Comparison of ENCODE assay signal across 16 cellular contexts in the genomic region with DNA sequence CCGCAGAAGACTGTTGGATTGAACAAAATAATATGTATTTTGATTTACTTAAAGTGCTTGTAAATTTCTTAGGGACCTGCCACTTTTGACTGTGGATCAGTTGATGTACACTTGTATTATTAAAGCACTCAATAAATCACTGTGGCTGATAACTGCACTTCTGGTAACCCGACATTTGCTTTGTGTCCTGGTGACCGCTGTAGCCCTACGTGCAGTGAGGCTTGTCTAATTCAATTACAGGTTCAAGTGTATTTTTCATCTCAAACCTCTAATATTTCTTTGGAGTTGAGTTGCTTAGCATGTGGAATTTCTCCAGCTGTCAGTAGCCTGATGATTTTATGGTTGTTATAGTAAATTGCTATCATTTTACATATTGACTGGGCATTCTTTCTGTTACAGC.
DNase-seq lines count a peak whose midpoint lies in the region; ATAC-seq, FAIRE-seq and TF ChIP-seq lines count a peak whose summit lies in the region.
"Had no signal": no experiment of that assay in that cellular context is flagged by ENCODE, and none has a peak within 500 bp of the region (broad histone marks: within the 10 kb centered on the region; RNA-seq: fewer than 3 reads in every experiment).

No MANE protein-coding gene starts in this region.

- DNase-seq in cardiac muscle cell (ENCODE audit: low read depth in 1 of 2, low spot score in 1 of 2) (peak in 1 of 2 donors; percentile 19), right atrium auricular region (ENCODE audit: low spot score) (no peak), OCI-LY7 (ENCODE audit: low spot score) (no peak), NCI-H1105 treated with DMSO at 0.1 percent for 48 hours (lab: John Stamatoyannopoulos, UW) (no peak), GM12891 (ENCODE audit: insufficient read length, low spot score) (no peak)
- no peak for DNase-seq in activated naive CD4-positive, alpha-beta T cell treated with anti-CD3 and anti-CD28 coated beads, Interleukin-2, amount 10 ng/mL, durations not matched to agents 7 days and 5 days
- no peak for DNase-seq in activated T-cell treated with anti-CD3 and anti-CD28 coated beads, Interleukin-2, amount 50 U/mL, for 4 hours
- DNase-seq: DMS53, NCI-H1694 treated with DMSO at 0.1 percent for 48 hours, NCI-H2171 treated with DMSO at 0.1 percent for 48 hours, SHP77 had no signal

- H2AFZ ChIP-seq in OCI-LY7 (ENCODE audit: low read length): peak overlapping the region; percentile 78

- H3K36me3 Mint-ChIP-seq in activated naive CD4-positive, alpha-beta T cell treated with anti-CD3 and anti-CD28 coated beads, Interleukin-2, amount 10 ng/mL, durations not matched to agents 7 days and 5 days: no peaks in the 10 kb centered on the region
- H3K36me3 Mint-ChIP-seq in activated T-cell treated with anti-CD3 and anti-CD28 coated beads, Interleukin-2, amount 50 U/mL, for 4 hours (ENCODE audit: insufficient read depth): peaks cover 1% of the 10 kb centered on the region

- H3K27me3 ChIP-seq in cardiac muscle cell (no peaks in the 10 kb centered on the region), right atrium auricular region (no peaks in the 10 kb centered on the region)

- POLR2A ChIA-PET in OCI-LY7 (lab: Charles Lee): interaction anchor here (0.7 to 2.7 kb wide), 11 partner anchors 8 to 270 kb away, joined by 3 to 11 read pairs (median 4); no protein-coding TSS in a partner anchor

- no peak for ATAC-seq in activated T-cell treated with anti-CD3 and anti-CD28 coated beads, Interleukin-2, amount 50 U/mL, for 4 hours
- ATAC-seq: Panc1 had no signal

- TF ChIP-seq CTCF in cardiac muscle cell (IDR thresholded peaks at IDR 0.05; ENCODE audit: low read depth, low read length): no peak
- TF ChIP-seq CTCF in right atrium auricular region (IDR thresholded peaks at IDR 0.05): no peak
- TF ChIP-seq CTCF in OCI-LY7 (conservative IDR thresholded peaks at IDR 0.05; ENCODE audit: low read length): no peak

- no peaks in the 10 kb centered on the region for H3K79me2 ChIP-seq in OCI-LY7 (ENCODE audit: insufficient read depth, low read depth, low read length)

- H3K27ac ChIP-seq in cardiac muscle cell (peak overlapping the region; percentile 24), right atrium auricular region (no peak overlapping the region), OCI-LY7 (ENCODE audit: low read depth, low read length, poor library complexity, severe bottlenecking) (peak overlapping the region; percentile 95)
- H3K27ac ChIP-seq: HL-60 had no signal

- CTCF ChIA-PET in OCI-LY7 (lab: Charles Lee; ENCODE audit: unreplicated experiment): no interaction called here
- CTCF ChIA-PET in activated naive CD4-positive, alpha-beta T cell treated with anti-CD3 and anti-CD28 coated beads, Interleukin-2, amount 10 ng/mL, durations not matched to agents 7 days and 5 days (lab: Charles Lee): no interaction called here

- no TSS peak for BruUV-seq in OCI-LY7 (replicated peaks; lab: Mats Ljungman, UMichigan)

- peak overlapping the region; percentile 67 for H3K4me2 ChIP-seq in OCI-LY7 (ENCODE audit: low read length)

- H3K27me3 Mint-ChIP-seq in activated naive CD4-positive, alpha-beta T cell treated with anti-CD3 and anti-CD28 coated beads, Interleukin-2, amount 10 ng/mL, durations not matched to agents 7 days and 5 days: no peaks in the 10 kb centered on the region
- no peaks in the 10 kb centered on the region for H3K27me3 Mint-ChIP-seq in activated T-cell treated with anti-CD3 and anti-CD28 coated beads, Interleukin-2, amount 50 U/mL, for 4 hours (ENCODE audit: low read depth)

- FAIRE-seq in islet of Langerhans (lab: Jason Lieb, UNC) (peak; percentile 51), GM12891 (lab: Jason Lieb, UNC) (no peak)
- FAIRE-seq: K562 had no signal

- no peaks in the 10 kb centered on the region for H3K36me3 ChIP-seq in cardiac muscle cell
- H3K36me3 ChIP-seq in right atrium auricular region: no peaks in the 10 kb centered on the region
- no peaks in the 10 kb centered on the region for H3K36me3 ChIP-seq in OCI-LY7 (ENCODE audit: insufficient read depth, low read length)
- H3K36me3 ChIP-seq: HAP-1 had no signal

- H3K4me1 ChIP-seq in cardiac muscle cell (ENCODE audit: low read depth) (peaks cover 19% of the 10 kb centered on the region), right atrium auricular region (peaks cover 0 to 5% of the 10 kb centered on the region in 2 donors), OCI-LY7 (ENCODE audit: insufficient read depth, low read length, poor library complexity, severe bottlenecking) (peaks cover 82% of the 10 kb centered on the region)

- H3K4me1 Mint-ChIP-seq in activated naive CD4-positive, alpha-beta T cell treated with anti-CD3 and anti-CD28 coated beads, Interleukin-2, amount 10 ng/mL, durations not matched to agents 7 days and 5 days: no peaks in the 10 kb centered on the region
- no peaks in the 10 kb centered on the region for H3K4me1 Mint-ChIP-seq in activated T-cell treated with anti-CD3 and anti-CD28 coated beads, Interleukin-2, amount 50 U/mL, for 4 hours (ENCODE audit: low read depth)

- H3K27ac Mint-ChIP-seq in activated naive CD4-positive, alpha-beta T cell treated with anti-CD3 and anti-CD28 coated beads, Interleukin-2, amount 10 ng/mL, durations not matched to agents 7 days and 5 days: no peak overlapping the region

- H3K4me3 Mint-ChIP-seq in activated naive CD4-positive, alpha-beta T cell treated with anti-CD3 and anti-CD28 coated beads, Interleukin-2, amount 10 ng/mL, durations not matched to agents 7 days and 5 days: no peak overlapping the region
- no peak overlapping the region for H3K4me3 Mint-ChIP-seq in activated T-cell treated with anti-CD3 and anti-CD28 coated beads, Interleukin-2, amount 50 U/mL, for 4 hours

- H3K4me3 ChIP-seq in cardiac muscle cell (no peak overlapping the region), right atrium auricular region (no peak overlapping the region), OCI-LY7 (ENCODE audit: low read depth, low read length, poor library complexity, severe bottlenecking) (peak overlapping the region; percentile 23)
- H3K4me3 ChIP-seq: HAP-1, K562 had no signal

- no peaks in the 10 kb centered on the region for H4K20me1 ChIP-seq in OCI-LY7 (ENCODE audit: insufficient read depth, low read length)

- no peaks in the 10 kb centered on the region for H3K9me2 ChIP-seq in OCI-LY7 (ENCODE audit: insufficient read depth, low read length)

- no peaks in the 10 kb centered on the region for H3K9me3 ChIP-seq in cardiac muscle cell (ENCODE audit: low read depth)
- no peaks in the 10 kb centered on the region for H3K9me3 ChIP-seq in right atrium auricular region
- H3K9me3 ChIP-seq in OCI-LY7 (ENCODE audit: low read length): no peaks in the 10 kb centered on the region
- H3K9me3 ChIP-seq: HAP-1 had no signal

- intact Hi-C loops in OCI-LY7 (cut with micrococcal nuclease; ENCODE audit: unreplicated experiment): loop anchor here (2.0 to 5.0 kb wide), 2 partner anchors 210 to 248 kb away; no protein-coding TSS in a partner anchor

- H3K9me3 Mint-ChIP-seq in activated naive CD4-positive, alpha-beta T cell treated with anti-CD3 and anti-CD28 coated beads, Interleukin-2, amount 10 ng/mL, durations not matched to agents 7 days and 5 days: no peaks in the 10 kb centered on the region
- no peaks in the 10 kb centered on the region for H3K9me3 Mint-ChIP-seq in activated T-cell treated with anti-CD3 and anti-CD28 coated beads, Interleukin-2, amount 50 U/mL, for 4 hours

- no peak for TF ChIP-seq POLR2A in GM12891 (IDR thresholded peaks at IDR 0.05; ENCODE audit: low read depth, low read length)

TF ChIP-seq in GM12891, 5 proteins besides CTCF, POLR2A, EP300 and RAD21:
- TF ChIP-seq TAF1 (IDR thresholded peaks at IDR 0.05; ENCODE audit: low read depth, low read length) (no peak), POLR2AphosphoS5 (IDR thresholded peaks at IDR 0.05; ENCODE audit: low read depth, low read length) (no peak), SPI1 (IDR thresholded peaks at IDR 0.05; ENCODE audit: low read depth, low read length) (no peak), PAX5 (IDR thresholded peaks at IDR 0.05; ENCODE audit: insufficient read depth, low read length, severe bottlenecking) (no peak), POU2F2 (IDR thresholded peaks at IDR 0.05; ENCODE audit: low read depth, low read length) (no peak)

Comparison
In these comparisons a context has a peak if more than half of its experiments do, and no peak if none do; other contexts are left out.
1. H3K27ac ChIP-seq: peak in cardiac muscle cell (single experiment) and OCI-LY7 (single experiment); none in right atrium auricular region (0 of 2).